ENCODE assay signal across 33 cellular contexts in genomic region chr1:55673416-55673815, GRCh38.
"Had no signal": no experiment of that assay in that cellular context is flagged by ENCODE, and none has a peak within 500 bp of the region (broad histone marks: within the 10 kb centered on the region; RNA-seq: fewer than 3 reads in every experiment).

No MANE protein-coding gene starts in this region.

- H3K27me3 ChIP-seq: brain microvascular endothelial cell, MG63 had no signal

- H3K27ac ChIP-seq: brain microvascular endothelial cell, RWPE1, SK-N-MC, WERI-Rb-1 had no signal

- H3K36me3 ChIP-seq: brain microvascular endothelial cell, MG63, WERI-Rb-1 had no signal

- DNase-seq: activated CD4-positive, alpha-beta memory T cell treated with anti-CD3 and anti-CD28 coated beads, Interleukin-2, amount 10 ng/mL, durations not matched to agents 7 days and 5 days; activated CD4-positive, alpha-beta T cell treated with anti-CD3 and anti-CD28 coated beads for 1 hour; activated CD4-positive, alpha-beta T cell treated with anti-CD3 and anti-CD28 coated beads for 48 hours; activated CD4-positive, CD25-positive, alpha-beta regulatory T cell; activated CD8-positive, alpha-beta memory T cell treated with anti-CD3 and anti-CD28 coated beads for 24 hours; activated CD8-positive, alpha-beta memory T cell treated with anti-CD3 and anti-CD28 coated beads, Interleukin-2, amount 10 ng/mL, durations not matched to agents 7 days and 5 days; activated CD8-positive, alpha-beta memory T cell treated with anti-CD3 and anti-CD28 coated beads, Interleukin-2, amount 50 U/mL, for 48 hours; activated effector memory CD4-positive, alpha-beta T cell treated with Interleukin-2 at 50 U/mL for 16 hours; activated naive CD4-positive, alpha-beta T cell treated with anti-CD3 and anti-CD28 coated beads, Interleukin-2, amount 10 ng/mL, durations not matched to agents 7 days and 5 days; activated naive CD8-positive, alpha-beta T cell treated with anti-CD3 and anti-CD28 coated beads, Interleukin-2, amount 50 U/mL, for 24 hours; activated T-cell treated with anti-CD3 and anti-CD28 coated beads, Interleukin-2, amount 50 U/mL, for 48 hours; anterior cingulate cortex; brain microvascular endothelial cell; central memory CD4-positive, alpha-beta T cell; Kasumi-1; KG1; MG63; MV-4-11; NCI-H1092; NCI-H146; NCI-H187; NCI-H2029 treated with DMSO at 0.1 percent for 48 hours; NCI-H2107; NCI-H2171 treated with DMSO at 0.1 percent for 48 hours; NCI-H2227 treated with DMSO at 0.1 percent for 48 hours; NCI-H446; NCI-H510A treated with DMSO at 0.1 percent for 48 hours; NCI-H526 treated with DMSO at 0.1 percent for 48 hours; PC-3; T1000; WERI-Rb-1 had no signal

- H3K4me3 ChIP-seq: MG63, SK-N-MC had no signal
